11 cellular contexts compared by ENCODE assay signal in genomic region chr16:50166511-50167500, GRCh38. TPM values are rescaled to one million over a fixed set of nuclear protein-coding genes. Genes with fewer than 3 reads are reported as not detected.
A peak's percentile ranks its signal among the peaks of the same experiment; 100 is the strongest.
DNase-seq lines count a peak whose midpoint lies in the region; ATAC-seq, FAIRE-seq and TF ChIP-seq lines count a peak whose summit lies in the region.
"Had no signal": no experiment of that assay in that cellular context is flagged by ENCODE, and none has a peak within 500 bp of the region (broad histone marks: within the 10 kb centered on the region; RNA-seq: fewer than 3 reads in every experiment).

No MANE protein-coding gene starts in this region.

- TF ChIP-seq EP300 in HepG2 (IDR thresholded peaks at IDR 0.05; ENCODE audit: low read depth in 2 of 2, low read length in 2 of 2) = no peak
- TF ChIP-seq EP300 in HepG2 (CRISPR knock-in tag; IDR thresholded peaks at IDR 0.05; ENCODE audit: borderline replicate concordance) = no peak

- CTCF ChIA-PET in HepG2 (lab: Yijun Ruan, JAX; ENCODE audit: low intra/inter-chr PET ratio, low total read pairs) = no interaction called here

- ATAC-seq in HepG2 (peak; percentile 80), Right ventricle myocardium inferior (no peak)

- TF ChIP-seq POLR2A in HepG2 (IDR thresholded peaks at IDR 0.05; ENCODE audit: insufficient read depth in 1 of 2, low read depth in 2 of 2, low read length in 2 of 2) = no peak

- peak overlapping the region; percentile 25 for H3K4me2 ChIP-seq in HepG2 (ENCODE audit: low read depth, low read length)

- no peaks in the 10 kb centered on the region; a peak in 1 of 5 replicates for H3K36me3 ChIP-seq in HepG2 (replicated peaks in 1 of 2; ENCODE audit: control insufficient read depth in 1 of 2, insufficient read depth in 2 of 2, low read length in 2 of 2)
- H3K36me3 ChIP-seq: Peyer's patch had no signal

- TF ChIP-seq CTCF in HFFc6 (IDR thresholded peaks at IDR 0.05) = no peak
- no peak for TF ChIP-seq CTCF in HepG2 (CRISPR knock-in tag; IDR thresholded peaks at IDR 0.05)
- TF ChIP-seq CTCF in dorsolateral prefrontal cortex (IDR thresholded peaks at IDR 0.05 in 54 of 56, conservative IDR thresholded peaks at IDR 0.05 in 2 of 56; ENCODE audit: low read depth in 1 of 56, partially characterized antibody in 56 of 56) = no peak

- peak; percentile 18 for DNase-seq in A172 (ENCODE audit: low spot score)
- no peak for DNase-seq in HFFc6
- DNase-seq in activated T-helper 2 cell treated with anti-CD3 and anti-CD28 coated beads, Interferon-gamma antibody, Interleukin-2, Interleukin-4, amounts not matched to agents 10 μg/mL and 5 μg/mL and 100 μg/mL, durations not matched to agents 14 hours and 24 hours and 36 hours (ENCODE audit: low spot score) = no peak
- DNase-seq in HepG2 (ENCODE audit: low spot score) = peak; percentile 50
- DNase-seq in NCI-H1092 treated with DMSO at 0.1 percent for 48 hours (lab: John Stamatoyannopoulos, UW) = no peak
- DNase-seq in putamen (ENCODE audit: low spot score) = no peak
- no peak for DNase-seq in dorsolateral prefrontal cortex
- no peak for DNase-seq in Right ventricle myocardium inferior (ENCODE audit: missing footprints)
- DNase-seq: NCI-H1105 treated with DMSO at 0.1 percent for 48 hours, Peyer's patch had no signal

- WGBS in HepG2 (ENCODE audit: low lambda C conversion rate) = 79% methylated on average over 9 of the region's 9 CpGs

- H3K27ac ChIP-seq in HepG2 (ENCODE audit: extremely low read length, insufficient read depth, low read length) = peak overlapping the region; percentile 43
- no peak overlapping the region for H3K27ac ChIP-seq in dorsolateral prefrontal cortex

- no peak overlapping the region for H2AFZ ChIP-seq in HepG2 (ENCODE audit: low read length)

- H4K20me1 ChIP-seq in HepG2 (ENCODE audit: insufficient read depth, low read length) = peaks cover 12% of the 10 kb centered on the region

- H3K9ac ChIP-seq in HepG2 (ENCODE audit: insufficient read depth, low read depth, low read length) = no peak overlapping the region

- H3K27ac Mint-ChIP-seq in HFFc6 = peak overlapping the region; percentile 84
- peak overlapping the region; percentile 86 for H3K27ac Mint-ChIP-seq in activated T-helper 2 cell treated with anti-CD3 and anti-CD28 coated beads, Interferon-gamma antibody, Interleukin-2, Interleukin-4, amounts not matched to agents 10 μg/mL and 5 μg/mL and 100 μg/mL, durations not matched to agents 14 hours and 24 hours and 36 hours

- H3K27me3 ChIP-seq in HepG2 (ENCODE audit: control insufficient read depth in 1 of 2, insufficient read depth in 2 of 2, low read length in 2 of 2) (no peaks in the 10 kb centered on the region), dorsolateral prefrontal cortex (no peaks in the 10 kb centered on the region)
- H3K27me3 ChIP-seq: Peyer's patch had no signal

- no peak for FAIRE-seq in HepG2 (lab: Jason Lieb, UNC)

- H3K4me3 ChIP-seq in HepG2 (replicated peaks in 1 of 3; ENCODE audit: insufficient read depth in 1 of 3, low read depth in 2 of 3, low read length in 3 of 3) (no peak overlapping the region), dorsolateral prefrontal cortex (no peak overlapping the region)
- H3K4me3 ChIP-seq: Peyer's patch had no signal

- H3K79me2 ChIP-seq in HepG2 (ENCODE audit: insufficient read depth, low read length) = peaks cover 93% of the 10 kb centered on the region

- peak overlapping the region; percentile 72 for H3K4me3 Mint-ChIP-seq in HFFc6
- peak overlapping the region; percentile 28 for H3K4me3 Mint-ChIP-seq in activated T-helper 2 cell treated with anti-CD3 and anti-CD28 coated beads, Interferon-gamma antibody, Interleukin-2, Interleukin-4, amounts not matched to agents 10 μg/mL and 5 μg/mL and 100 μg/mL, durations not matched to agents 14 hours and 24 hours and 36 hours (ENCODE audit: low read depth)
- H3K4me3 Mint-ChIP-seq: neural crest cell had no signal

- TF ChIP-seq RAD21 in HepG2 (CRISPR knock-in tag; IDR thresholded peaks at IDR 0.05) = no peak

- H3K4me1 Mint-ChIP-seq in HFFc6 (ENCODE audit: low read depth) = peaks cover 53% of the 10 kb centered on the region
- H3K4me1 Mint-ChIP-seq in activated T-helper 2 cell treated with anti-CD3 and anti-CD28 coated beads, Interferon-gamma antibody, Interleukin-2, Interleukin-4, amounts not matched to agents 10 μg/mL and 5 μg/mL and 100 μg/mL, durations not matched to agents 14 hours and 24 hours and 36 hours (ENCODE audit: low read depth) = peaks cover 48% of the 10 kb centered on the region

- BruUV-seq in HepG2 (replicated peaks; lab: Mats Ljungman, UMichigan) = no TSS peak

- peaks cover 3% of the 10 kb centered on the region; the same call in 1 of the 2 replicates for H3K27me3 Mint-ChIP-seq in HFFc6 (ENCODE audit: insufficient read depth)
- H3K27me3 Mint-ChIP-seq in activated T-helper 2 cell treated with anti-CD3 and anti-CD28 coated beads, Interferon-gamma antibody, Interleukin-2, Interleukin-4, amounts not matched to agents 10 μg/mL and 5 μg/mL and 100 μg/mL, durations not matched to agents 14 hours and 24 hours and 36 hours (ENCODE audit: low read depth) = no peaks in the 10 kb centered on the region

- H3K4me1 ChIP-seq in HepG2 (ENCODE audit: insufficient read depth, low read length) = peaks cover 81% of the 10 kb centered on the region

- intact Hi-C loops in activated T-helper 2 cell treated with anti-CD3 and anti-CD28 coated beads, Interferon-gamma antibody, Interleukin-2, Interleukin-4, amounts not matched to agents 10 μg/mL and 5 μg/mL and 100 μg/mL, durations not matched to agents 14 hours and 24 hours and 36 hours (cut with micrococcal nuclease) = loop anchor here (2.0 kb wide), 1 partner anchor 14 kb away; the partner anchor contains the start of gene TENT4B
- intact Hi-C loops in HepG2 (cut with micrococcal nuclease; ENCODE audit: unreplicated experiment) = loop anchor here (5.0 kb wide), 1 partner anchor 35 kb away; no protein-coding TSS in a partner anchor
- intact Hi-C loops in dorsolateral prefrontal cortex (cut with DNase I) = no loop called here
- intact Hi-C loops in Right ventricle myocardium inferior (cut with DNase I) = no loop called here

- in situ Hi-C loops in HepG2 (cut with HindIII; ENCODE audit: extremely low pct_ligation_motif_present, low pct_unique_long_range_greater_than_20kb) = no loop called here

- H3K36me3 Mint-ChIP-seq in HFFc6 (ENCODE audit: low read depth) = peaks cover 5% of the 10 kb centered on the region
- peaks cover 12% of the 10 kb centered on the region for H3K36me3 Mint-ChIP-seq in activated T-helper 2 cell treated with anti-CD3 and anti-CD28 coated beads, Interferon-gamma antibody, Interleukin-2, Interleukin-4, amounts not matched to agents 10 μg/mL and 5 μg/mL and 100 μg/mL, durations not matched to agents 14 hours and 24 hours and 36 hours (ENCODE audit: low read depth)

- no peaks in the 10 kb centered on the region for H3K9me3 ChIP-seq in HepG2 (ENCODE audit: low read length)
- H3K9me3 ChIP-seq: Peyer's patch had no signal

- POLR2A ChIA-PET in HepG2 (lab: Yijun Ruan, JAX) = interaction anchor here (2.1 kb wide), 1 partner anchor 10 kb away, joined by 5 read pairs; no protein-coding TSS in a partner anchor

- no peaks in the 10 kb centered on the region for H3K9me3 Mint-ChIP-seq in HFFc6
- no peaks in the 10 kb centered on the region for H3K9me3 Mint-ChIP-seq in activated T-helper 2 cell treated with anti-CD3 and anti-CD28 coated beads, Interferon-gamma antibody, Interleukin-2, Interleukin-4, amounts not matched to agents 10 μg/mL and 5 μg/mL and 100 μg/mL, durations not matched to agents 14 hours and 24 hours and 36 hours
- H3K9me3 Mint-ChIP-seq: neural crest cell had no signal

TF ChIP-seq in HepG2, 621 proteins besides CTCF, POLR2A, EP300 and RAD21 (continues in another document):
- TF ChIP-seq FOSL2 (CRISPR knock-in tag; IDR thresholded peaks at IDR 0.05) (peak; percentile 51), ZNF644 (CRISPR knock-in tag; IDR thresholded peaks at IDR 0.05; ENCODE audit: low read depth) (peak; percentile 80; the same call in 1 of the 2 replicates), SALL1 (CRISPR knock-in tag; IDR thresholded peaks at IDR 0.05) (0 out of 2 replicates have a peak, but pooled peaks have one; percentile 36)

RNA-seq across cellular contexts. Expression of gene TENT4B, which starts 13.7 kb away (rescaled TPM):
- 7.4 and 11.2 TPM in 2 replicates for total RNA-seq in A172 (2014; rRNA removed; shearing (Covaris generic))
- total RNA-seq in HFFc6 (2021; fragmentation: NEBNext Ultra II Directional; extraction: Animal tissue kit (Norgen Biotek cat#: 25700)) = 10 to 100 TPM; 19.4 to 23.0 (median 21.6) TPM
- total RNA-seq in activated T-helper 2 cell treated with anti-CD3 and anti-CD28 coated beads, Interferon-gamma antibody, Interleukin-2, Interleukin-4, amounts not matched to agents 10 μg/mL and 5 μg/mL and 100 μg/mL, durations not matched to agents 14 hours and 24 hours and 36 hours = 15.9 and 16.8 TPM in 2 replicates
- 32.8 and 36.0 TPM in 2 replicates for total RNA-seq in HepG2 (2016; rRNA removed; fragmentation: Illumina TruSeq; extraction: Trizol)
- total RNA-seq in HepG2 (2016; cell fraction: cytosol; rRNA removed; fragmentation: Illumina TruSeq; extraction: Trizol; ENCODE audit: low read depth) = 2.9 and 4.3 TPM in 2 replicates
- total RNA-seq in HepG2 (2016; cell fraction: insoluble cytoplasmic fraction; rRNA removed; fragmentation: Illumina TruSeq; extraction: Trizol) = 32.0 and 35.5 TPM in 2 replicates
- 13.6 and 15.7 TPM in 2 replicates for total RNA-seq in HepG2 (2016; cell fraction: membrane; rRNA removed; fragmentation: Illumina TruSeq; extraction: Trizol)
- total RNA-seq in HepG2 (2016; cell fraction: nucleus; rRNA removed; fragmentation: Illumina TruSeq; extraction: Trizol) = 27.7 and 32.7 TPM in 2 replicates
- polyA plus RNA-seq in HepG2 (2011; rRNA removed) = 12.0 and 15.0 TPM in 2 replicates
- 6.2 and 9.6 TPM in 2 replicates for polyA plus RNA-seq in HepG2 (2011; cell fraction: cytosol; rRNA removed)
- polyA plus RNA-seq in HepG2 (2011; cell fraction: nucleus; rRNA removed) = 7.0 and 7.5 TPM in 2 replicates
- polyA plus RNA-seq in HepG2 (2012) = 12.9 and 15.1 TPM in 2 replicates
- polyA plus RNA-seq in HepG2 (2016; cell fraction: cytosol; fragmentation: Illumina TruSeq; extraction: Trizol; ENCODE audit: low read depth) = 0.93 and 0.94 TPM in 2 replicates
- polyA plus RNA-seq in HepG2 (2016; cell fraction: insoluble cytoplasmic fraction; fragmentation: Illumina TruSeq; extraction: Trizol; ENCODE audit: low read depth) = 29.7 and 32.3 TPM in 2 replicates
- 5.3 and 6.4 TPM in 2 replicates for polyA plus RNA-seq in HepG2 (2016; cell fraction: membrane; fragmentation: Illumina TruSeq; extraction: Trizol; ENCODE audit: low read depth)
- 32.1 and 32.7 TPM in 2 replicates for polyA plus RNA-seq in HepG2 (2016; cell fraction: nucleus; fragmentation: Illumina TruSeq; extraction: Trizol; ENCODE audit: insufficient read depth, low read depth)
- polyA minus RNA-seq in HepG2 (2011; rRNA and poly(A)+ RNA removed; ENCODE audit: low replicate concordance) = 11.8 and 15.0 TPM in 2 replicates
- 21.1 and 22.3 TPM in 2 replicates for polyA minus RNA-seq in HepG2 (2011; cell fraction: cytosol; rRNA and poly(A)+ RNA removed)
- 33.9 and 35.8 TPM in 2 replicates for polyA minus RNA-seq in HepG2 (2011; cell fraction: nucleus; rRNA and poly(A)+ RNA removed)
- 10 to 100 TPM in 119 of 120 experiments, 1 to 10 TPM in 1; 9.9 to 37.1 (median 18.3) TPM for total RNA-seq in dorsolateral prefrontal cortex
- total RNA-seq in Right ventricle myocardium inferior = 7.8 TPM

Comparison
In these comparisons a context has a peak if more than half of its experiments do, and no peak if none do; other contexts are left out.
1. DNase-seq: peak in A172 (single experiment) and HepG2 (single experiment); none in HFFc6 (single experiment), activated T-helper 2 cell treated with anti-CD3 and anti-CD28 coated beads, Interferon-gamma antibody, Interleukin-2, Interleukin-4, amounts not matched to agents 10 μg/mL and 5 μg/mL and 100 μg/mL, durations not matched to agents 14 hours and 24 hours and 36 hours (single experiment), NCI-H1092 treated with DMSO at 0.1 percent for 48 hours (single experiment), putamen (single experiment), dorsolateral prefrontal cortex (0 of 10) and Right ventricle myocardium inferior (single experiment).
2. intact Hi-C loops: an anchor here in activated T-helper 2 cell treated with anti-CD3 and anti-CD28 coated beads, Interferon-gamma antibody, Interleukin-2, Interleukin-4, amounts not matched to agents 10 μg/mL and 5 μg/mL and 100 μg/mL, durations not matched to agents 14 hours and 24 hours and 36 hours (2.0 kb wide) and HepG2 (5.0 kb wide); none called in dorsolateral prefrontal cortex and Right ventricle myocardium inferior.